In the genomic region with DNA sequence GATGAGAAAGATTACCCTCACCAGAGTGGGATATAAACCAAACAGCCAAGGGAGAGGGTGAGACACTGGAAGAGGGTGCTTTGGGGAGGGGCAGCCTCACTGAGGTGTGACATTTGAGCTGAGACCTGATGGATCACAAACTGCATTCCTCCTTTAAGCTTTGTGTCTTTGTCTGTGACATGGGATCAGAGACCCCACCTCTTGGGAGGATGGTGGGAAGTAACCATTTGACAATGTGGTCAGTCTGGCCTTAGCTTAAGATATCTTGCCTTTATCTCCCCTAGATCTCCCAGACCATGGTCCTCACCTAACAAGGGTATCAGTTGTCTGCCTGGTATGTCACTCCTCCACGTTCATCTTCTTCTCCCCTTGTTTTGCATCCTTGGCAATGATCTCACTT, we compare ENCODE assay signal across 34 cellular contexts.
"Had no signal": no experiment of that assay in that cellular context is flagged by ENCODE, and none has a peak within 500 bp of the region (broad histone marks: within the 10 kb centered on the region; RNA-seq: fewer than 3 reads in every experiment).

No MANE protein-coding gene starts in this region.

- H3K9me3 ChIP-seq: adrenal gland, body of pancreas, gastroesophageal sphincter had no signal

- H3K4me3 ChIP-seq: adrenal gland, body of pancreas, esophagus squamous epithelium, gastroesophageal sphincter had no signal

- H3K27me3 Mint-ChIP-seq: activated CD4-positive, alpha-beta memory T cell treated with anti-CD3 and anti-CD28 coated beads for 36 hours; activated CD4-positive, alpha-beta T cell treated with anti-CD3 and anti-CD28 coated beads, Interleukin-2, amount 10 ng/mL, durations not matched to agents 24 days and 14 days; activated CD8-positive, alpha-beta memory T cell treated with anti-CD3 and anti-CD28 coated beads, Interleukin-2, amount 10 ng/mL, durations not matched to agents 7 days and 5 days; activated naive CD4-positive, alpha-beta T cell treated with anti-CD3 and anti-CD28 coated beads, Interleukin-2, amount 50 U/mL, for 24 hours; activated naive CD8-positive, alpha-beta T cell treated with anti-CD3 and anti-CD28 coated beads for 36 hours; activated naive CD8-positive, alpha-beta T cell treated with anti-CD3 and anti-CD28 coated beads, Interleukin-2, amount 50 U/mL, for 24 hours; effector memory CD8-positive, alpha-beta T cell had no signal

- ATAC-seq: activated CD4-positive, alpha-beta T cell treated with anti-CD3 and anti-CD28 coated beads for 36 hours; activated CD8-positive, alpha-beta memory T cell treated with anti-CD3 and anti-CD28 coated beads, Interleukin-2, amount 10 ng/mL, durations not matched to agents 7 days and 5 days; activated CD8-positive, alpha-beta T cell treated with anti-CD3 and anti-CD28 coated beads, Interleukin-2, amount 10 ng/mL, durations not matched to agents 7 days and 5 days; activated naive CD8-positive, alpha-beta T cell treated with anti-CD3 and anti-CD28 coated beads, Interleukin-2, amount 50 U/mL, for 24 hours; body of pancreas; effector memory CD8-positive, alpha-beta T cell; gastroesophageal sphincter had no signal

- DNase-seq: activated CD4-positive, alpha-beta memory T cell treated with anti-CD3 and anti-CD28 coated beads for 36 hours; activated CD4-positive, alpha-beta T cell treated with anti-CD3 and anti-CD28 coated beads for 36 hours; activated CD4-positive, alpha-beta T cell treated with anti-CD3 and anti-CD28 coated beads, Interleukin-2, amount 10 ng/mL, durations not matched to agents 24 days and 14 days; activated CD4-positive, CD25-positive, alpha-beta regulatory T cell; activated CD4-positive, CD25-positive, alpha-beta regulatory T cell treated with anti-CD3 and anti-CD28 coated beads, Interleukin-2, amount 50 U/mL, for 72 hours; activated CD8-positive, alpha-beta memory T cell treated with anti-CD3 and anti-CD28 coated beads, Interleukin-2, amount 10 ng/mL, durations not matched to agents 7 days and 5 days; activated CD8-positive, alpha-beta memory T cell treated with anti-CD3 and anti-CD28 coated beads, Interleukin-2, amount 50 U/mL, for 4 hours; activated CD8-positive, alpha-beta T cell treated with anti-CD3 and anti-CD28 coated beads, Interleukin-2, amount 10 ng/mL, durations not matched to agents 7 days and 5 days; activated effector memory CD4-positive, alpha-beta T cell treated with anti-CD3 and anti-CD28 coated beads, Interleukin-2, amount 50 U/mL, for 16 hours; activated naive CD4-positive, alpha-beta T cell treated with anti-CD3 and anti-CD28 coated beads for 36 hours; activated naive CD8-positive, alpha-beta T cell treated with anti-CD3 and anti-CD28 coated beads for 36 hours; activated naive CD8-positive, alpha-beta T cell treated with anti-CD3 and anti-CD28 coated beads, Interleukin-2, amount 50 U/mL, for 24 hours; activated T-cell treated with anti-CD3 and anti-CD28 coated beads, Interleukin-2, amount 50 U/mL, for 1 hour; activated T-cell treated with anti-CD3 and anti-CD28 coated beads, Interleukin-2, amount 50 U/mL, for 48 hours; adrenal gland; amygdala; aorta; body of pancreas; caudate nucleus; cortex of kidney; dermis blood vessel endothelial cell; effector CD4-positive, alpha-beta T cell; effector memory CD8-positive, alpha-beta T cell; esophagus squamous epithelium; foreskin melanocyte; T-helper 2 cell had no signal

- H3K27me3 ChIP-seq: adrenal gland, body of pancreas, esophagus squamous epithelium, gastroesophageal sphincter had no signal

- H3K36me3 Mint-ChIP-seq: activated CD4-positive, alpha-beta memory T cell treated with anti-CD3 and anti-CD28 coated beads for 36 hours; activated CD8-positive, alpha-beta memory T cell treated with anti-CD3 and anti-CD28 coated beads, Interleukin-2, amount 10 ng/mL, durations not matched to agents 7 days and 5 days; activated naive CD4-positive, alpha-beta T cell treated with anti-CD3 and anti-CD28 coated beads, Interleukin-2, amount 50 U/mL, for 24 hours; activated naive CD8-positive, alpha-beta T cell treated with anti-CD3 and anti-CD28 coated beads for 36 hours had no signal

- H3K36me3 ChIP-seq: adrenal gland, esophagus squamous epithelium, gastroesophageal sphincter had no signal

- H3K4me1 ChIP-seq: adrenal gland, body of pancreas, esophagus squamous epithelium, gastroesophageal sphincter had no signal

- FAIRE-seq: colon, endometrium, endothelial cell of umbilical vein had no signal

- H3K27ac Mint-ChIP-seq: activated CD4-positive, alpha-beta memory T cell treated with anti-CD3 and anti-CD28 coated beads for 36 hours; activated CD4-positive, alpha-beta T cell treated with anti-CD3 and anti-CD28 coated beads for 36 hours; activated CD4-positive, alpha-beta T cell treated with anti-CD3 and anti-CD28 coated beads, Interleukin-2, amount 10 ng/mL, durations not matched to agents 24 days and 14 days; activated CD8-positive, alpha-beta memory T cell treated with anti-CD3 and anti-CD28 coated beads, Interleukin-2, amount 10 ng/mL, durations not matched to agents 7 days and 5 days; activated CD8-positive, alpha-beta T cell treated with anti-CD3 and anti-CD28 coated beads, Interleukin-2, amount 10 ng/mL, durations not matched to agents 7 days and 5 days; activated naive CD4-positive, alpha-beta T cell treated with anti-CD3 and anti-CD28 coated beads for 36 hours; activated naive CD4-positive, alpha-beta T cell treated with anti-CD3 and anti-CD28 coated beads, Interleukin-2, amount 50 U/mL, for 24 hours; activated naive CD8-positive, alpha-beta T cell treated with anti-CD3 and anti-CD28 coated beads for 36 hours; activated naive CD8-positive, alpha-beta T cell treated with anti-CD3 and anti-CD28 coated beads, Interleukin-2, amount 50 U/mL, for 24 hours; activated T-helper 1 cell treated with anti-CD3 and anti-CD28 coated beads, Interleukin-12 subunit alpha, Interleukin-12 subunit beta, Interleukin-2, Interleukin-4 antibody, amounts not matched to agents 30 ng/mL and 10 ng/mL and 1 ng/mL, durations not matched to agents 14 hours and 24 hours and 36 hours; activated T-helper 2 cell treated with anti-CD3 and anti-CD28 coated beads, Interferon-gamma antibody, Interleukin-2, Interleukin-4, amounts not matched to agents 10 μg/mL and 5 μg/mL and 100 μg/mL, durations not matched to agents 14 hours and 24 hours and 36 hours; effector memory CD8-positive, alpha-beta T cell had no signal

- H3K27ac ChIP-seq: adrenal gland, body of pancreas, epithelial cell of prostate, esophagus squamous epithelium, gastroesophageal sphincter had no signal

- H3K4me1 Mint-ChIP-seq: activated CD4-positive, alpha-beta T cell treated with anti-CD3 and anti-CD28 coated beads for 36 hours; activated CD4-positive, alpha-beta T cell treated with anti-CD3 and anti-CD28 coated beads, Interleukin-2, amount 10 ng/mL, durations not matched to agents 24 days and 14 days; activated CD8-positive, alpha-beta memory T cell treated with anti-CD3 and anti-CD28 coated beads, Interleukin-2, amount 10 ng/mL, durations not matched to agents 7 days and 5 days; activated naive CD4-positive, alpha-beta T cell treated with anti-CD3 and anti-CD28 coated beads, Interleukin-2, amount 50 U/mL, for 24 hours; activated naive CD8-positive, alpha-beta T cell treated with anti-CD3 and anti-CD28 coated beads for 36 hours; activated naive CD8-positive, alpha-beta T cell treated with anti-CD3 and anti-CD28 coated beads, Interleukin-2, amount 50 U/mL, for 24 hours had no signal

- H3K4me3 Mint-ChIP-seq: activated CD4-positive, alpha-beta memory T cell treated with anti-CD3 and anti-CD28 coated beads for 36 hours; activated CD4-positive, alpha-beta T cell treated with anti-CD3 and anti-CD28 coated beads for 36 hours; activated CD4-positive, alpha-beta T cell treated with anti-CD3 and anti-CD28 coated beads, Interleukin-2, amount 10 ng/mL, durations not matched to agents 24 days and 14 days; activated CD8-positive, alpha-beta memory T cell treated with anti-CD3 and anti-CD28 coated beads, Interleukin-2, amount 10 ng/mL, durations not matched to agents 7 days and 5 days; activated CD8-positive, alpha-beta T cell treated with anti-CD3 and anti-CD28 coated beads, Interleukin-2, amount 10 ng/mL, durations not matched to agents 7 days and 5 days; activated naive CD4-positive, alpha-beta T cell treated with anti-CD3 and anti-CD28 coated beads for 36 hours; activated naive CD4-positive, alpha-beta T cell treated with anti-CD3 and anti-CD28 coated beads, Interleukin-2, amount 50 U/mL, for 24 hours; activated naive CD8-positive, alpha-beta T cell treated with anti-CD3 and anti-CD28 coated beads for 36 hours; activated naive CD8-positive, alpha-beta T cell treated with anti-CD3 and anti-CD28 coated beads, Interleukin-2, amount 50 U/mL, for 24 hours; activated T-helper 1 cell treated with anti-CD3 and anti-CD28 coated beads, Interleukin-12 subunit alpha, Interleukin-12 subunit beta, Interleukin-2, Interleukin-4 antibody, amounts not matched to agents 30 ng/mL and 10 ng/mL and 1 ng/mL, durations not matched to agents 14 hours and 24 hours and 36 hours; effector memory CD8-positive, alpha-beta T cell had no signal
